ENCODE assay signal across 8 cellular contexts in genomic region chr2:161280906-161281323, GRCh38. TPM values are rescaled to one million over a fixed set of nuclear protein-coding genes. Genes with fewer than 3 reads are reported as not detected.
DNase-seq lines count a peak whose midpoint lies in the region; ATAC-seq, FAIRE-seq and TF ChIP-seq lines count a peak whose summit lies in the region.
"Not testable (repeated sequence)": the region's sequence is repeated elsewhere in the genome, so short reads cannot be mapped to it uniquely, and the experiment has no call there.

No MANE protein-coding gene starts in this region.

- H4K20me1 ChIP-seq in PC-3 (ENCODE audit: low read length); GM12878 (ENCODE audit: control insufficient read depth, insufficient read depth): not testable (repeated sequence)

- 62% methylated on average over 18 of the region's 18 CpGs for WGBS in GM12878 (ENCODE audit: insufficient coverage, insufficient replicate concordance, low lambda C conversion rate, missing lambda C conversion rate)
- WGBS in right lobe of liver (ENCODE audit: insufficient coverage, low coverage, low lambda C conversion rate, missing lambda C conversion rate) = 73% methylated on average over 15 of the region's 18 CpGs
- WGBS in sigmoid colon, 2 donors = 77 to 84% methylated on average over 18 of the region's 18 CpGs

- FAIRE-seq in GM12878 (lab: Jason Lieb, UNC) = not testable (repeated sequence)

- not testable (repeated sequence) for H3K27ac ChIP-seq in PC-3 (ENCODE audit: low read length); GM12878 (ENCODE audit: control insufficient read depth, insufficient read depth); foreskin keratinocyte; right lobe of liver; sigmoid colon; uterus

- H3K27me3 ChIP-seq in PC-3 (ENCODE audit: low read length); GM12878 (replicated peaks in 1 of 2; ENCODE audit: control insufficient read depth in 2 of 2, insufficient read depth in 2 of 2, low read length in 1 of 2); foreskin keratinocyte; right lobe of liver; sigmoid colon; uterus: not testable (repeated sequence)

- not testable (repeated sequence) for H3K4me1 Mint-ChIP-seq in activated CD8-positive, alpha-beta T cell treated with anti-CD3 and anti-CD28 coated beads, Interleukin-2, amount 10 ng/mL, durations not matched to agents 7 days and 5 days (ENCODE audit: low read depth)

- not testable (repeated sequence) for H3K9me3 Mint-ChIP-seq in activated CD8-positive, alpha-beta T cell treated with anti-CD3 and anti-CD28 coated beads, Interleukin-2, amount 10 ng/mL, durations not matched to agents 7 days and 5 days (ENCODE audit: insufficient read depth)

- RAD21 ChIA-PET in GM12878 (lab: Charles Lee; ENCODE audit: unreplicated experiment) = not testable (repeated sequence)

- H3K27ac Mint-ChIP-seq in activated CD8-positive, alpha-beta T cell treated with anti-CD3 and anti-CD28 coated beads, Interleukin-2, amount 10 ng/mL, durations not matched to agents 7 days and 5 days = not testable (repeated sequence)

- H3K4me3 ChIP-seq in PC-3 (ENCODE audit: low read length) = peak overlapping the region; percentile 28; the same call in 1 of the 2 replicates
- not testable (repeated sequence) for H3K4me3 ChIP-seq in GM12878, right lobe of liver, sigmoid colon, uterus

- not testable (repeated sequence) for H3K36me3 Mint-ChIP-seq in activated CD8-positive, alpha-beta T cell treated with anti-CD3 and anti-CD28 coated beads, Interleukin-2, amount 10 ng/mL, durations not matched to agents 7 days and 5 days (ENCODE audit: low read depth)

- intact Hi-C loops in PC-3 (cut with micrococcal nuclease) (loop anchor here (2.0 kb wide), 2 partner anchors 276 to 666 kb away; no protein-coding TSS in a partner anchor), GM12878 (cut with micrococcal nuclease; ENCODE audit: unreplicated experiment) (loop anchor here (5.0 kb wide), 1 partner anchor 276 kb away; no protein-coding TSS in a partner anchor)
- intact Hi-C loops in right lobe of liver (cut with DNase I); sigmoid colon (cut with DNase I); uterus (cut with DNase I; ENCODE audit: low total_unique reads): not testable (repeated sequence)

- H3K79me2 ChIP-seq in PC-3 (ENCODE audit: low read length); GM12878 (ENCODE audit: control insufficient read depth, insufficient read depth, low read length): not testable (repeated sequence)

- not testable (repeated sequence) for TF ChIP-seq POLR2A in GM12878 (IDR thresholded peaks at IDR 0.05; ENCODE audit: low read depth, low read length); right lobe of liver (IDR thresholded peaks at IDR 0.05); sigmoid colon (IDR thresholded peaks at IDR 0.05); uterus (IDR thresholded peaks at IDR 0.05)

- TF ChIP-seq RAD21 in GM12878 (IDR thresholded peaks at IDR 0.05; ENCODE audit: insufficient read depth, low read depth, low read length) = peak; percentile 38; the same call in 1 of the 2 replicates

- ATAC-seq in PC-3; activated CD8-positive, alpha-beta T cell treated with anti-CD3 and anti-CD28 coated beads, Interleukin-2, amount 10 ng/mL, durations not matched to agents 7 days and 5 days; GM12878; foreskin keratinocyte; right lobe of liver: not testable (repeated sequence)

- peak overlapping the region; percentile 9; the same call in 1 of the 2 replicates for H3K4me2 ChIP-seq in PC-3 (ENCODE audit: low read length)
- not testable (repeated sequence) for H3K4me2 ChIP-seq in GM12878 (ENCODE audit: control insufficient read depth, insufficient read depth)

- not testable (repeated sequence) for H3F3A ChIP-seq in PC-3 (ENCODE audit: low read length, unreplicated experiment)

- CTCF ChIA-PET in GM10248 (lab: Yijun Ruan, JAX); activated CD8-positive, alpha-beta T cell treated with anti-CD3 and anti-CD28 coated beads, Interleukin-2, amount 10 ng/mL, durations not matched to agents 7 days and 5 days (lab: Charles Lee): not testable (repeated sequence)
- CTCF ChIA-PET in PC-3 (lab: Charles Lee) (interaction anchor here (0.6 kb wide), 1 partner anchor 1053 kb away, joined by 3 read pairs; no protein-coding TSS in a partner anchor), GM12878 (lab: Yijun Ruan, JAX) (interaction anchor here (1.3 to 1.6 kb wide), 2 partner anchors 7 to 10 kb away, joined by 3 to 4 read pairs; no protein-coding TSS in a partner anchor)

- TF ChIP-seq CTCF in GM10248 (IDR thresholded peaks at IDR 0.05; ENCODE audit: control extremely low read depth, extremely low read depth, low read depth, missing control alignments) (peak; percentile 18), PC-3 (conservative IDR thresholded peaks at IDR 0.05; ENCODE audit: low read depth, low read length) (peak; percentile 54), foreskin keratinocyte (conservative IDR thresholded peaks at IDR 0.05) (peak; percentile 40), right lobe of liver (IDR thresholded peaks at IDR 0.05) (peak in 2 of 4 donors; percentile 4 to 11)
- TF ChIP-seq CTCF in GM12878 (IDR thresholded peaks at IDR 0.05 in 2 of 3, conservative IDR thresholded peaks at IDR 0.05 in 1 of 3; ENCODE audit: control insufficient read depth in 2 of 3, extremely low read depth in 1 of 3, insufficient read depth in 1 of 3, low read depth in 3 of 3, low read length in 3 of 3); sigmoid colon (IDR thresholded peaks at IDR 0.05); uterus (IDR thresholded peaks at IDR 0.05): not testable (repeated sequence)

- in situ Hi-C loops in GM12878 (cut with MboI) = not testable (repeated sequence)

- H3K9me2 ChIP-seq in PC-3 (replicated peaks; ENCODE audit: low read length) = not testable (repeated sequence)

- peaks cover 20% of the 10 kb centered on the region for H3K27me3 Mint-ChIP-seq in activated CD8-positive, alpha-beta T cell treated with anti-CD3 and anti-CD28 coated beads, Interleukin-2, amount 10 ng/mL, durations not matched to agents 7 days and 5 days (ENCODE audit: low read depth)

- not testable (repeated sequence) for H3K9ac ChIP-seq in PC-3 (ENCODE audit: low read length); GM12878 (ENCODE audit: control insufficient read depth, insufficient read depth, low read length)

- DNase-seq in GM10248 (ENCODE audit: extremely low spot score); GM12878 (ENCODE audit: low read depth, low spot score); foreskin keratinocyte: not testable (repeated sequence)
- peak; percentile 70 for DNase-seq in PC-3
- DNase-seq in activated CD8-positive, alpha-beta T cell treated with anti-CD3 and anti-CD28 coated beads, Interleukin-2, amount 10 ng/mL, durations not matched to agents 7 days and 5 days = peak; percentile 60
- peak; percentile 64 to 93 (median 69) for DNase-seq in right lobe of liver
- peak; percentile 90 for DNase-seq in sigmoid colon
- peak; percentile 22 to 51 for DNase-seq in uterus

- POLR2A ChIA-PET in GM10248 (lab: Yijun Ruan, JAX); activated CD8-positive, alpha-beta T cell treated with anti-CD3 and anti-CD28 coated beads, Interleukin-2, amount 10 ng/mL, durations not matched to agents 7 days and 5 days (lab: Charles Lee); GM12878 (lab: Charles Lee): not testable (repeated sequence)
- POLR2A ChIA-PET in PC-3 (lab: Charles Lee; ENCODE audit: unreplicated experiment) = interaction anchor here (0.6 kb wide), 1 partner anchor 1215 kb away, joined by 6 read pairs; no protein-coding TSS in a partner anchor

- not testable (repeated sequence) for H3K4me1 ChIP-seq in PC-3 (ENCODE audit: insufficient read depth, low read length); GM12878 (ENCODE audit: control insufficient read depth, insufficient read depth, low read length); foreskin keratinocyte; right lobe of liver; sigmoid colon; uterus

- not testable (repeated sequence) for TF ChIP-seq EP300 in GM12878 (IDR thresholded peaks at IDR 0.05; ENCODE audit: borderline replicate concordance in 1 of 2, control insufficient read depth in 1 of 2, low read depth in 2 of 2, low read length in 2 of 2); sigmoid colon (IDR thresholded peaks at IDR 0.05)

- SMC1A ChIA-PET in GM12878 (lab: Charles Lee; ENCODE audit: uncharacterized antibody, unreplicated experiment) = interaction anchor here (1.2 kb wide), 1 partner anchor 130 kb away, joined by 3 read pairs; no protein-coding TSS in a partner anchor

- not testable (repeated sequence) for H3K36me3 ChIP-seq in PC-3 (ENCODE audit: low read depth, low read length); GM12878 (ENCODE audit: control insufficient read depth in 2 of 2, insufficient read depth in 2 of 2, low read length in 1 of 2); right lobe of liver; sigmoid colon; uterus

- H3K4me3 Mint-ChIP-seq in activated CD8-positive, alpha-beta T cell treated with anti-CD3 and anti-CD28 coated beads, Interleukin-2, amount 10 ng/mL, durations not matched to agents 7 days and 5 days = not testable (repeated sequence)

- not testable (repeated sequence) for H3K9me3 ChIP-seq in PC-3 (ENCODE audit: low read length); GM12878 (replicated peaks; ENCODE audit: control insufficient read depth, insufficient read depth, low read length); right lobe of liver; sigmoid colon; uterus

- H2AFZ ChIP-seq in PC-3 (ENCODE audit: low read length) = 0 out of 2 replicates have a peak overlapping the region, but pooled peaks have one; percentile 39
- not testable (repeated sequence) for H2AFZ ChIP-seq in GM12878 (ENCODE audit: control insufficient read depth, low read depth, low read length)

- BruUV-seq in PC-3 (replicated peaks; lab: Mats Ljungman, UMichigan); GM12878 (replicated peaks; lab: Mats Ljungman, UMichigan): not testable (repeated sequence)

RNA-seq across cellular contexts. Expression of gene PSMD14, which starts 27.3 kb away (rescaled TPM):
- total RNA-seq in PC-3 (2014; rRNA removed) (136 and 151 TPM in 2 replicates), GM12878 (2014; rRNA removed) (75.0 and 91.1 TPM in 2 replicates), GM12878 (2014; rRNA removed; fragmentation: Illumina TruSeq; extraction: Trizol) (126 and 131 TPM in 2 replicates), GM12878 (2021) (81.0 and 85.1 TPM in 2 replicates), foreskin keratinocyte (103 and 106 TPM in 2 replicates), right lobe of liver (10 to 100 TPM; 18.7 to 61.8 (median 24.9) TPM), sigmoid colon (10 to 100 TPM; 27.3 to 46.4 (median 37.7) TPM), uterus (10 to 100 TPM in 2 of 4 donors, 1 to 10 TPM in 2; 6.8 to 69.2 (median 14.6) TPM)
- 10 to 100 TPM; 68.3 to 72.2 TPM for total RNA-seq in activated CD8-positive, alpha-beta T cell treated with anti-CD3 and anti-CD28 coated beads, Interleukin-2, amount 10 ng/mL, durations not matched to agents 7 days and 5 days
- 100.0 and 104 TPM in 2 replicates for total RNA-seq in GM12878 (2013; cell fraction: nucleolus; rRNA removed)
- 37.2 TPM for polyA plus RNA-seq in GM12878 (2011; ENCODE audit: low read depth)
- polyA plus RNA-seq in GM12878 (2011; rRNA removed) (122 and 178 TPM in 2 replicates), GM12878 (2014; fragmentation: Illumina TruSeq; extraction: Trizol) (92.8 and 98.4 TPM in 2 replicates), GM12878 (2014; fragmentation: Nextera tagmentation; extraction: Ambion mirVana) (100 to 1,000 TPM; 225 to 253 TPM), GM12878 (2014; rRNA removed) (66.8 and 70.5 TPM in 2 replicates), GM12878 (2016; fragmentation: Nextera tagmentation; extraction: Ambion mirVana) (100 to 1,000 TPM; 161 TPM), foreskin keratinocyte (80.7 and 89.3 TPM in 2 replicates), sigmoid colon (10 to 100 TPM; 33.0 to 50.2 (median 41.5) TPM)
- polyA plus RNA-seq in GM12878 (2011; cell fraction: cytosol; rRNA removed) = 40.5 and 46.6 TPM in 2 replicates
- polyA plus RNA-seq in GM12878 (2011; cell fraction: nucleus; rRNA removed) = 38.5 and 44.4 TPM in 2 replicates
- 50.0 and 61.7 TPM in 2 replicates for polyA plus RNA-seq in GM12878 (2012)
- polyA minus RNA-seq in GM12878 (2011; rRNA and poly(A)+ RNA removed) = 49.6 and 69.6 TPM in 2 replicates
- 25.8 TPM in 2 replicates for polyA minus RNA-seq in GM12878 (2011; cell fraction: cytosol; rRNA and poly(A)+ RNA removed)
- polyA minus RNA-seq in GM12878 (2011; cell fraction: nucleus; rRNA and poly(A)+ RNA removed) = 48.6 and 66.5 TPM in 2 replicates
